In genomic region chr6:53033764-53034163, GRCh38 we compare ENCODE assay signal across 13 cellular contexts. TPM values are rescaled to one million over a fixed set of nuclear protein-coding genes. Genes with fewer than 3 reads are reported as not detected.
DNase-seq lines count a peak whose midpoint lies in the region; ATAC-seq, FAIRE-seq and TF ChIP-seq lines count a peak whose summit lies in the region.
"Had no signal": no experiment of that assay in that cellular context is flagged by ENCODE, and none has a peak within 500 bp of the region (broad histone marks: within the 10 kb centered on the region; RNA-seq: fewer than 3 reads in every experiment).

No MANE protein-coding gene starts in this region.

- H3K36me3 Mint-ChIP-seq in WTC11 = peaks cover 24% of the 10 kb centered on the region
- H3K36me3 Mint-ChIP-seq in CD8-positive, alpha-beta T cell = peaks cover 87% of the 10 kb centered on the region

- no peak overlapping the region for H3K27ac Mint-ChIP-seq in WTC11
- no peak overlapping the region for H3K27ac Mint-ChIP-seq in CD8-positive, alpha-beta T cell

- H3K4me1 ChIP-seq in smooth muscle cell (ENCODE audit: low read depth) = no peaks in the 10 kb centered on the region
- H3K4me1 ChIP-seq in CD8-positive, alpha-beta T cell (ENCODE audit: insufficient read depth, low read length) = no peaks in the 10 kb centered on the region

- no peaks in the 10 kb centered on the region for H4K20me1 ChIP-seq in smooth muscle cell (ENCODE audit: low read depth)

- H3K4me3 Mint-ChIP-seq in WTC11 = no peak overlapping the region
- H3K4me3 Mint-ChIP-seq in CD8-positive, alpha-beta T cell = no peak overlapping the region
- H3K4me3 Mint-ChIP-seq: CD8-positive, alpha-beta memory T cell had no signal

- H2AFZ ChIP-seq in smooth muscle cell (ENCODE audit: low read depth) = no peak overlapping the region

- peak; percentile 26 for FAIRE-seq in HTR-8/SVneo (lab: Jason Lieb, UNC)

- ATAC-seq in WTC11 (no peak), GM21737 (IDR thresholded peaks at IDR 0.05; ENCODE audit: unreplicated experiment) (no peak)
- no peak for ATAC-seq in CD8-positive, alpha-beta T cell

- DNase-seq in HTR-8/SVneo (ENCODE audit: insufficient read length, low spot score) (no peak), dorsolateral prefrontal cortex (no peak), smooth muscle cell (lab: John Stamatoyannopoulos, UW; ENCODE audit: unreplicated experiment) (no peak), WTC11 (ENCODE audit: low spot score) (no peak), NCI-H82 treated with DMSO at 0.1 percent for 48 hours (lab: John Stamatoyannopoulos, UW; ENCODE audit: unreplicated experiment) (no peak)
- no peak for DNase-seq in CD8-positive, alpha-beta T cell
- DNase-seq: CD8-positive, alpha-beta memory T cell; head of caudate nucleus; NCI-H1105 treated with DMSO at 0.1 percent for 48 hours; NCI-H524 treated with DMSO at 0.1 percent for 48 hours; stimulated activated CD4-positive, alpha-beta T cell treated with anti-CD3 and anti-CD28 coated beads, Interleukin-12 subunit alpha, Interleukin-12 subunit beta, amount 100 ng/mL, for 4 hours had no signal

- no peaks in the 10 kb centered on the region for H3K4me1 Mint-ChIP-seq in WTC11
- no peaks in the 10 kb centered on the region for H3K4me1 Mint-ChIP-seq in CD8-positive, alpha-beta T cell (ENCODE audit: low read depth)

- no peaks in the 10 kb centered on the region for H3K27me3 Mint-ChIP-seq in WTC11 (ENCODE audit: low read depth)
- no peaks in the 10 kb centered on the region for H3K27me3 Mint-ChIP-seq in CD8-positive, alpha-beta T cell (ENCODE audit: low read depth)
- H3K27me3 Mint-ChIP-seq: CD8-positive, alpha-beta memory T cell had no signal

- POLR2A ChIA-PET in WTC11 (lab: Charles Lee) = no interaction called here
- POLR2A ChIA-PET in CD8-positive, alpha-beta T cell (lab: Charles Lee) = no interaction called here

- CTCF ChIA-PET in WTC11 (lab: Charles Lee) = no interaction called here
- CTCF ChIA-PET in CD8-positive, alpha-beta T cell (lab: Charles Lee) = no interaction called here

- no peak overlapping the region for H3K9ac ChIP-seq in smooth muscle cell (ENCODE audit: low read depth)

- WGBS in smooth muscle cell (ENCODE audit: low lambda C conversion rate) = 49% methylated on average over 4 of the region's 4 CpGs

- H3K4me2 ChIP-seq in smooth muscle cell = peak overlapping the region; percentile 53

- TF ChIP-seq CTCF in dorsolateral prefrontal cortex (IDR thresholded peaks at IDR 0.05 in 54 of 56, conservative IDR thresholded peaks at IDR 0.05 in 2 of 56; ENCODE audit: low read depth in 1 of 56, partially characterized antibody in 56 of 56) = no peak
- TF ChIP-seq CTCF in smooth muscle cell (IDR thresholded peaks at IDR 0.05; ENCODE audit: borderline replicate concordance, insufficient read depth, poor library complexity, severe bottlenecking) = no peak
- TF ChIP-seq CTCF in WTC11 (IDR thresholded peaks at IDR 0.05) = no peak
- TF ChIP-seq CTCF in CD8-positive, alpha-beta T cell (IDR thresholded peaks at IDR 0.05) = no peak

- peaks cover 4% of the 10 kb centered on the region for H3F3A ChIP-seq in smooth muscle cell (ENCODE audit: low read depth)

- no peaks in the 10 kb centered on the region for H3K9me3 ChIP-seq in smooth muscle cell (replicated peaks; ENCODE audit: low read depth)
- H3K9me3 ChIP-seq in CD8-positive, alpha-beta T cell (ENCODE audit: low read length) = no peaks in the 10 kb centered on the region

- no peaks in the 10 kb centered on the region for H3K27me3 ChIP-seq in dorsolateral prefrontal cortex
- H3K27me3 ChIP-seq in layer of hippocampus (ENCODE audit: control insufficient read depth, insufficient read depth, low read length) = no peaks in the 10 kb centered on the region
- H3K27me3 ChIP-seq in smooth muscle cell (ENCODE audit: low read depth) = no peaks in the 10 kb centered on the region
- no peaks in the 10 kb centered on the region for H3K27me3 ChIP-seq in CD8-positive, alpha-beta T cell (ENCODE audit: insufficient read depth, low read length)

- H3K9me3 Mint-ChIP-seq in WTC11 = no peaks in the 10 kb centered on the region
- H3K9me3 Mint-ChIP-seq in CD8-positive, alpha-beta T cell = no peaks in the 10 kb centered on the region
- H3K9me3 Mint-ChIP-seq: CD8-positive, alpha-beta memory T cell had no signal

- peak overlapping the region; percentile 27 to 96 (median 91) for H3K27ac ChIP-seq in dorsolateral prefrontal cortex
- peak overlapping the region; percentile 87 for H3K27ac ChIP-seq in layer of hippocampus (ENCODE audit: low read depth, low read length)
- H3K27ac ChIP-seq in smooth muscle cell (ENCODE audit: low read depth) = peak overlapping the region; percentile 49
- H3K27ac ChIP-seq in CD8-positive, alpha-beta T cell (ENCODE audit: low read depth, low read length) = no peak overlapping the region

- H3K4me3 ChIP-seq in dorsolateral prefrontal cortex = peak overlapping the region in 1 of 59 donors; percentile 18
- no peak overlapping the region for H3K4me3 ChIP-seq in smooth muscle cell
- no peak overlapping the region for H3K4me3 ChIP-seq in CD8-positive, alpha-beta T cell (ENCODE audit: low read depth, low read length)

- intact Hi-C loops in dorsolateral prefrontal cortex (cut with DNase I) = loop anchor here in 1 of 2 donors (2.0 kb wide), 1 partner anchor 39 kb away; the partner anchor contains the start of gene GSTA4
- intact Hi-C loops in CD8-positive, alpha-beta T cell (cut with DNase I, micrococcal nuclease) = no loop called here

- peaks cover 4% of the 10 kb centered on the region for H3K36me3 ChIP-seq in smooth muscle cell (ENCODE audit: low read depth)
- H3K36me3 ChIP-seq in CD8-positive, alpha-beta T cell (ENCODE audit: insufficient read depth, low read length) = peaks cover 23% of the 10 kb centered on the region

- no peaks in the 10 kb centered on the region for H3K79me2 ChIP-seq in smooth muscle cell (ENCODE audit: low read depth)

TF ChIP-seq in WTC11, 78 proteins besides CTCF, POLR2A, EP300 and RAD21 (continues in another document):
- TF ChIP-seq NR1H2 (CRISPR knock-in tag; IDR thresholded peaks at IDR 0.05) = no peak
- no peak for TF ChIP-seq TEAD4 (CRISPR knock-in tag; IDR thresholded peaks at IDR 0.05)
- no peak for TF ChIP-seq ERG (CRISPR knock-in tag; IDR thresholded peaks at IDR 0.05)
- no peak for TF ChIP-seq ZNF219 (CRISPR knock-in tag; IDR thresholded peaks at IDR 0.05; ENCODE audit: borderline replicate concordance)
- no peak for TF ChIP-seq SOX15 (CRISPR knock-in tag; IDR thresholded peaks at IDR 0.05)
- TF ChIP-seq FOXP4 (CRISPR knock-in tag; IDR thresholded peaks at IDR 0.05) = no peak
- no peak for TF ChIP-seq OVOL2 (CRISPR knock-in tag; IDR thresholded peaks at IDR 0.05; ENCODE audit: borderline replicate concordance)

RNA-seq across cellular contexts. Expression of gene CILK1, which starts 27.9 kb away (rescaled TPM):
- 10 to 100 TPM in 116 of 120 experiments, 1 to 10 TPM in 4; 9.1 to 27.8 (median 14.9) TPM for total RNA-seq in dorsolateral prefrontal cortex
- total RNA-seq in smooth muscle cell = 16.4 and 18.5 TPM in 2 replicates
- 6.5 and 10.2 TPM in 2 replicates for polyA plus RNA-seq in smooth muscle cell
- total RNA-seq in WTC11 (2021) = 7.7 to 8.7 TPM (median 8.2 TPM) in 3 replicates
- 1 to 10 TPM; 2.7 TPM for total RNA-seq in CD8-positive, alpha-beta T cell

RNA-seq across cellular contexts. Expression of gene FBXO9, which starts 31.4 kb away (rescaled TPM):
- total RNA-seq in dorsolateral prefrontal cortex (100 to 1,000 TPM in 115 of 120 experiments, 10 to 100 TPM in 5; 91.4 to 209 (median 146) TPM), smooth muscle cell (25.3 and 25.5 TPM in 2 replicates), WTC11 (2021) (44.5 to 54.4 TPM (median 48.1 TPM) in 3 replicates)
- 55.1 and 57.2 TPM in 2 replicates for polyA plus RNA-seq in smooth muscle cell
- 10 to 100 TPM; 63.7 to 67.8 TPM for total RNA-seq in CD8-positive, alpha-beta T cell

RNA-seq across cellular contexts. Expression of gene GSTA4, which starts 38.7 kb away (rescaled TPM):
- 10 to 100 TPM; 26.7 to 82.7 (median 57.8) TPM for total RNA-seq in dorsolateral prefrontal cortex
- 60.9 and 62.6 TPM in 2 replicates for total RNA-seq in smooth muscle cell
- 49.1 and 60.2 TPM in 2 replicates for polyA plus RNA-seq in smooth muscle cell
- 12.6 to 24.6 TPM (median 23.1 TPM) in 3 replicates for total RNA-seq in WTC11 (2021)
- total RNA-seq in CD8-positive, alpha-beta T cell = under 1 TPM in 1 of 2 experiments, not detected in 1; 0.92 TPM
